Comparison of ENCODE assay signal across 1 cellular context in the genomic region with DNA sequence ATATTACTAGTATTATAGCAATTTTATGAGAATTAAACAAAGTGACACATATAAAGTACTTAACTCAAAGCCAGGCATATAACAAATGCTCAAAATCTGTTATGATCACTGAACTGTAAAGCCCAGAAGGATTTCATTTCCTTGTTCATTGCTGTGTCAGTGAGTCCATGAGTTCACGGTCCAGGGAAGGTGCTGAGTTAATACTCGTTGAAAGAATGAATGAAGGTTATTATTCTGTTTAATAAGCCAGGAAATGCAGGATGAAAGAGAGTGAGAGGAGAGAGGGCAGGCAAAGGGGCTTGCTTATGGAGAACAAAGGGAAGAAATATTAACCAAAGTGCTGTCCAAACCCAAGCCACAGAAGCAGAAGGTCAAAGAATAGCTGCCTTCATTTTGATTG.
A peak's percentile ranks its signal among the peaks of the same experiment; 100 is the strongest.
TF ChIP-seq lines count a peak whose summit lies in the region.

No MANE protein-coding gene starts in this region.

TF ChIP-seq in GM12878, 131 proteins besides CTCF, POLR2A, EP300 and RAD21:
- TF ChIP-seq ZNF24 (IDR thresholded peaks at IDR 0.05) (peak; percentile 90), NFXL1 (IDR thresholded peaks at IDR 0.05; ENCODE audit: borderline replicate concordance) (no peak), PAX5 (IDR thresholded peaks at IDR 0.05; ENCODE audit: borderline replicate concordance, low read depth, low read length) (0 out of 2 replicates have a peak, but pooled peaks have one; percentile 29), SPI1 (IDR thresholded peaks at IDR 0.05; ENCODE audit: borderline replicate concordance, insufficient read depth, low read depth, low read length) (peak; percentile 40; the same call in 1 of the 2 replicates)
TF ChIP-seq in GM12878: peak in this region for 3.
